ENCODE assay signal across 12 cellular contexts in genomic region chr7:51045319-51046102, GRCh38.
A peak's percentile ranks its signal among the peaks of the same experiment; 100 is the strongest.
DNase-seq lines count a peak whose midpoint lies in the region; ATAC-seq and TF ChIP-seq lines count a peak whose summit lies in the region.
"Had no signal": no experiment of that assay in that cellular context is flagged by ENCODE, and none has a peak within 500 bp of the region (broad histone marks: within the 10 kb centered on the region; RNA-seq: fewer than 3 reads in every experiment).

No MANE protein-coding gene starts in this region.

- no peaks in the 10 kb centered on the region for H3K36me3 ChIP-seq in BJ (ENCODE audit: control insufficient read depth, insufficient read depth, low read length)
- H3K36me3 ChIP-seq in naive thymus-derived CD4-positive, alpha-beta T cell (ENCODE audit: control insufficient read depth in 2 of 3, insufficient read depth in 3 of 3, low read length in 3 of 3) = no peaks in the 10 kb centered on the region

- POLR2A ChIA-PET in BJ (lab: Charles Lee) = no interaction called here
- POLR2A ChIA-PET in naive thymus-derived CD4-positive, alpha-beta T cell (lab: Charles Lee) = no interaction called here

- H3K27me3 ChIP-seq in BJ (ENCODE audit: control insufficient read depth, insufficient read depth, low read length) = peaks cover 14% of the 10 kb centered on the region
- no peaks in the 10 kb centered on the region for H3K27me3 ChIP-seq in naive thymus-derived CD4-positive, alpha-beta T cell (ENCODE audit: control insufficient read depth in 2 of 2, insufficient read depth in 2 of 2, low read length in 2 of 2)

- no peaks in the 10 kb centered on the region for H3K9me3 Mint-ChIP-seq in naive thymus-derived CD4-positive, alpha-beta T cell

- H3K4me3 ChIP-seq in BJ (ENCODE audit: low read depth, low read length) (no peak overlapping the region), choroid plexus epithelial cell (ENCODE audit: low read depth, low read length) (no peak overlapping the region)
- no peak overlapping the region for H3K4me3 ChIP-seq in naive thymus-derived CD4-positive, alpha-beta T cell (ENCODE audit: low read length)

- TF ChIP-seq CTCF in BJ (IDR thresholded peaks at IDR 0.05; ENCODE audit: insufficient read depth, low read depth, low read length) (no peak), choroid plexus epithelial cell (conservative IDR thresholded peaks at IDR 0.05; ENCODE audit: low read depth, low read length) (no peak)

- CTCF ChIA-PET in BJ (lab: Yijun Ruan, JAX) = interaction anchor here (1.2 to 1.5 kb wide), 2 partner anchors 10 to 11 kb away, joined by 3 to 7 read pairs; no protein-coding TSS in a partner anchor
- CTCF ChIA-PET in naive thymus-derived CD4-positive, alpha-beta T cell (lab: Charles Lee) = no interaction called here

- H3K4me3 Mint-ChIP-seq in naive thymus-derived CD4-positive, alpha-beta T cell = no peak overlapping the region

- H3K27ac Mint-ChIP-seq in naive thymus-derived CD4-positive, alpha-beta T cell = no peak overlapping the region

- no peaks in the 10 kb centered on the region for H3K36me3 Mint-ChIP-seq in naive thymus-derived CD4-positive, alpha-beta T cell

- peak; percentile 24 for ATAC-seq in naive thymus-derived CD4-positive, alpha-beta T cell
- ATAC-seq in HG03460 (IDR thresholded peaks at IDR 0.05; ENCODE audit: unreplicated experiment) = no peak

- DNase-seq in BJ (ENCODE audit: low read depth) = peak; percentile 28
- DNase-seq in LoVo (ENCODE audit: low spot score) = peak; percentile 97
- DNase-seq in choroid plexus epithelial cell (ENCODE audit: low read depth) = peak; percentile 89
- no peak for DNase-seq in naive thymus-derived CD4-positive, alpha-beta T cell
- DNase-seq in DMS79 treated with DMSO at 0.1 percent for 48 hours (lab: John Stamatoyannopoulos, UW) = no peak
- DNase-seq in activated CD4-positive, alpha-beta T cell treated with anti-CD3 and anti-CD28 coated beads, Interleukin-2, amount 50 U/mL, for 1 hour = no peak
- DNase-seq in cerebellum (ENCODE audit: low spot score) = no peak
- DNase-seq: aorta, COR-L47, KG1, NCI-H2227 treated with DMSO at 0.1 percent for 48 hours had no signal

- intact Hi-C loops in naive thymus-derived CD4-positive, alpha-beta T cell (cut with micrococcal nuclease) = no loop called here

- peaks cover 0 to 5% (median 0%) of the 10 kb centered on the region in 5 donors for H3K27me3 Mint-ChIP-seq in naive thymus-derived CD4-positive, alpha-beta T cell

- no peaks in the 10 kb centered on the region for H3K4me1 Mint-ChIP-seq in naive thymus-derived CD4-positive, alpha-beta T cell

- H3K27ac ChIP-seq in naive thymus-derived CD4-positive, alpha-beta T cell (ENCODE audit: low read depth, low read length) = no peak overlapping the region

- H3K9me3 ChIP-seq in naive thymus-derived CD4-positive, alpha-beta T cell (ENCODE audit: control insufficient read depth in 2 of 3, low read length in 3 of 3) = no peaks in the 10 kb centered on the region

- no peaks in the 10 kb centered on the region for H3K4me1 ChIP-seq in naive thymus-derived CD4-positive, alpha-beta T cell (ENCODE audit: control insufficient read depth in 2 of 2, insufficient read depth in 2 of 2, low read length in 2 of 2)

Comparison
In these comparisons a context has a peak if more than half of its experiments do, and no peak if none do; other contexts are left out.
1. DNase-seq: peak in BJ (single experiment), LoVo (single experiment) and choroid plexus epithelial cell (single experiment); none in naive thymus-derived CD4-positive, alpha-beta T cell (0 of 9), DMS79 treated with DMSO at 0.1 percent for 48 hours (single experiment), activated CD4-positive, alpha-beta T cell treated with anti-CD3 and anti-CD28 coated beads, Interleukin-2, amount 50 U/mL, for 1 hour (single experiment) and cerebellum (single experiment).